In the genomic region with DNA sequence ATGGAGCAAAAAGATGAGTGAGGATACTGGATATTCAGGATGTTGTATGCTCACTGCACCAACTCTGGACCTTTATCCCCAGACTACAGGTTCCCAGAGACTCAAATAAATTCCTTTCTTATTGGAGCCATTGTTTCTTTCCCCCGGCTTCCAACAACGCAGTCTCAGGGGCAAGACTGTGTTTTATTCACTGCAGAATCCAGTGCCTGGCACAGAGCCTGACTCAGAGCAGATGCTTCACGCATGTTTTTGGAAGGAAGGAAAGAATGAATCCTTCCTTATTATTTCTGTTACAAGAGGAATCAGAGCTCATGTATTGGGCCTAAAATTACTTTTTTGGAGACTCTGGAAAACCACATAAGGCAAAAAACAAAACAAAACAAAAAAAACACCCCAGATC, we compare ENCODE assay signal across 22 cellular contexts.
"Had no signal": no experiment of that assay in that cellular context is flagged by ENCODE, and none has a peak within 500 bp of the region (broad histone marks: within the 10 kb centered on the region; RNA-seq: fewer than 3 reads in every experiment).

No MANE protein-coding gene starts in this region.

- H3K36me3 ChIP-seq: breast epithelium, esophagus squamous epithelium, left ventricle myocardium inferior, spleen, tibial artery had no signal

- H3K4me1 ChIP-seq: breast epithelium, esophagus squamous epithelium, foreskin keratinocyte, left ventricle myocardium inferior, spleen, tibial artery had no signal

- H3K27ac ChIP-seq: breast epithelium, coronary artery, esophagus squamous epithelium, foreskin keratinocyte, left ventricle myocardium inferior, parathyroid adenoma, spleen, tibial artery had no signal

- H3K9ac ChIP-seq: parathyroid adenoma had no signal

- H3K4me3 ChIP-seq: breast epithelium, coronary artery, esophagus squamous epithelium, left ventricle myocardium inferior, mucosa of descending colon, spleen, tibial artery had no signal

- DNase-seq: activated CD4-positive, alpha-beta T cell treated with anti-CD3 and anti-CD28 coated beads for 36 hours; activated CD4-positive, alpha-beta T cell treated with anti-CD3 and anti-CD28 coated beads, Interleukin-2, amount 50 U/mL, for 48 hours; activated CD8-positive, alpha-beta memory T cell treated with anti-CD3 and anti-CD28 coated beads, Interleukin-2, amount 50 U/mL, for 48 hours; activated naive CD4-positive, alpha-beta T cell; activated T-cell treated with anti-CD3 and anti-CD28 coated beads, Interleukin-2, amount 50 U/mL, for 4 hours; cerebellar nuclear complex; endodermal cell; esophagus squamous epithelium; foreskin keratinocyte; kidney; left ventricle myocardium inferior; mesenchymal stem cell; mucosa of descending colon; nephron progenitor cell; spleen; stimulated activated CD4-positive, alpha-beta T cell treated with anti-CD3 and anti-CD28 coated beads, Interleukin-4, amount 100 ng/mL, for 4 hours; stimulated activated naive CD8-positive, alpha-beta T cell treated with anti-CD3 and anti-CD28 coated beads, Interleukin-15, Interleukin-2, amounts not matched to agents 100 U/mL and 50 U/mL, for 24 hours; T1000; tibial artery had no signal

- H3K27me3 ChIP-seq: breast epithelium, esophagus squamous epithelium, spleen, tibial artery had no signal

- H3K9me3 ChIP-seq: breast epithelium, esophagus squamous epithelium, left ventricle myocardium inferior, mucosa of descending colon, spleen, tibial artery had no signal
